1 cellular context compared by ENCODE assay signal in genomic region chr6:8908638-8909037, GRCh38.
TF ChIP-seq lines count a peak whose summit lies in the region.

No MANE protein-coding gene starts in this region.

TF ChIP-seq in H1, 55 proteins besides CTCF, POLR2A, EP300 and RAD21:
- TF ChIP-seq TBP (IDR thresholded peaks at IDR 0.05; ENCODE audit: low read depth, low read length) (no peak), BRCA1 (IDR thresholded peaks at IDR 0.05; ENCODE audit: low read depth, low read length) (no peak)
